In genomic region chr5:55758231-55758630, GRCh38 we compare ENCODE assay signal across 22 cellular contexts. TPM values are rescaled to one million over a fixed set of nuclear protein-coding genes. Genes with fewer than 3 reads are reported as not detected.
DNase-seq lines count a peak whose midpoint lies in the region; ATAC-seq, FAIRE-seq and TF ChIP-seq lines count a peak whose summit lies in the region.
"Had no signal": no experiment of that assay in that cellular context is flagged by ENCODE, and none has a peak within 500 bp of the region (broad histone marks: within the 10 kb centered on the region; RNA-seq: fewer than 3 reads in every experiment).

No MANE protein-coding gene starts in this region.

- no peak for FAIRE-seq in bronchial epithelial cell (lab: Jason Lieb, UNC)

- H3K27me3 Mint-ChIP-seq in activated naive CD4-positive, alpha-beta T cell treated with anti-CD3 and anti-CD28 coated beads for 36 hours (ENCODE audit: low read depth): peaks cover 3% of the 10 kb centered on the region
- H3K27me3 Mint-ChIP-seq in T-helper 2 cell treated with Interferon-gamma antibody and Interleukin-4, amounts not matched to agents 5 μg/mL and 100 μg/mL, for 36 hours (ENCODE audit: low read depth): no peaks in the 10 kb centered on the region

- no peak overlapping the region for H3K4me3 Mint-ChIP-seq in activated naive CD4-positive, alpha-beta T cell treated with anti-CD3 and anti-CD28 coated beads for 36 hours
- peak overlapping the region; percentile 59 for H3K4me3 Mint-ChIP-seq in T-helper 2 cell treated with Interferon-gamma antibody and Interleukin-4, amounts not matched to agents 5 μg/mL and 100 μg/mL, for 36 hours
- H3K4me3 Mint-ChIP-seq: CD14-positive monocyte had no signal

- peaks cover 9% of the 10 kb centered on the region for H3K4me1 Mint-ChIP-seq in activated naive CD4-positive, alpha-beta T cell treated with anti-CD3 and anti-CD28 coated beads for 36 hours (ENCODE audit: low read depth)
- H3K4me1 Mint-ChIP-seq in T-helper 2 cell treated with Interferon-gamma antibody and Interleukin-4, amounts not matched to agents 5 μg/mL and 100 μg/mL, for 36 hours (ENCODE audit: low read depth): peaks cover 29% of the 10 kb centered on the region
- H3K4me1 Mint-ChIP-seq: CD14-positive monocyte had no signal

- intact Hi-C loops in activated naive CD4-positive, alpha-beta T cell treated with anti-CD3 and anti-CD28 coated beads for 36 hours (cut with micrococcal nuclease): loop anchor here (1.0 kb wide), 1 partner anchor 13 kb away; no protein-coding TSS in a partner anchor

- H3K9me3 Mint-ChIP-seq in activated naive CD4-positive, alpha-beta T cell treated with anti-CD3 and anti-CD28 coated beads for 36 hours: no peaks in the 10 kb centered on the region
- peaks cover 8% of the 10 kb centered on the region for H3K9me3 Mint-ChIP-seq in T-helper 2 cell treated with Interferon-gamma antibody and Interleukin-4, amounts not matched to agents 5 μg/mL and 100 μg/mL, for 36 hours
- H3K9me3 Mint-ChIP-seq: CD14-positive monocyte had no signal

- H3K27me3 ChIP-seq in bronchial epithelial cell (ENCODE audit: control insufficient read depth, insufficient read depth, low read length): no peaks in the 10 kb centered on the region

- CTCF ChIA-PET in activated naive CD4-positive, alpha-beta T cell treated with anti-CD3 and anti-CD28 coated beads for 36 hours (lab: Charles Lee): no interaction called here

- peak; percentile 87 to 89 for ATAC-seq in activated CD4-positive, CD25-positive, alpha-beta regulatory T cell treated with anti-CD3 and anti-CD28 coated beads, Interleukin-2, amount 50 U/mL, for 24 hours
- ATAC-seq in HG03378 (IDR thresholded peaks at IDR 0.05; ENCODE audit: unreplicated experiment) (no peak), GM21381 (IDR thresholded peaks at IDR 0.05; ENCODE audit: unreplicated experiment) (no peak)

- H3K36me3 Mint-ChIP-seq in activated naive CD4-positive, alpha-beta T cell treated with anti-CD3 and anti-CD28 coated beads for 36 hours (ENCODE audit: low read depth): no peaks in the 10 kb centered on the region
- H3K36me3 Mint-ChIP-seq in T-helper 2 cell treated with Interferon-gamma antibody and Interleukin-4, amounts not matched to agents 5 μg/mL and 100 μg/mL, for 36 hours (ENCODE audit: low read depth): peaks cover 9% of the 10 kb centered on the region
- H3K36me3 Mint-ChIP-seq: CD14-positive monocyte had no signal

- no peaks in the 10 kb centered on the region for H3K36me3 ChIP-seq in bronchial epithelial cell (ENCODE audit: control insufficient read depth, insufficient read depth, low read length)

- no peak for TF ChIP-seq CTCF in bronchial epithelial cell (IDR thresholded peaks at IDR 0.05; ENCODE audit: insufficient read depth, low read length, severe bottlenecking)

- no peak for DNase-seq in activated CD4-positive, CD25-positive, alpha-beta regulatory T cell treated with anti-CD3 and anti-CD28 coated beads, Interleukin-2, amount 50 U/mL, for 72 hours
- no peak for DNase-seq in activated naive CD4-positive, alpha-beta T cell treated with anti-CD3 and anti-CD28 coated beads for 36 hours
- DNase-seq in activated naive CD4-positive, alpha-beta T cell treated with anti-CD3 and anti-CD28 coated beads, Interleukin-2, amount 50 U/mL, for 16 hours: no peak
- no peak for DNase-seq in T-helper 2 cell treated with Interferon-gamma antibody and Interleukin-4, amounts not matched to agents 5 μg/mL and 100 μg/mL, for 36 hours (ENCODE audit: low spot score)
- DNase-seq in bronchial epithelial cell (ENCODE audit: low read depth): peak; percentile 51
- DNase-seq: DMS 273 treated with DMSO at 0.1 percent for 48 hours, GDM1, H7, IMR-90, NCI-H1417 treated with DMSO at 0.1 percent for 48 hours, NCI-H187 treated with DMSO at 0.1 percent for 48 hours, NCI-H2227 treated with DMSO at 0.1 percent for 48 hours, NCI-H510A treated with DMSO at 0.1 percent for 48 hours, NCI-H774 had no signal

- peak overlapping the region; percentile 64 for H3K27ac Mint-ChIP-seq in activated naive CD4-positive, alpha-beta T cell treated with anti-CD3 and anti-CD28 coated beads for 36 hours
- peak overlapping the region; percentile 81 for H3K27ac Mint-ChIP-seq in T-helper 2 cell treated with Interferon-gamma antibody and Interleukin-4, amounts not matched to agents 5 μg/mL and 100 μg/mL, for 36 hours

- no peak overlapping the region for H3K4me3 ChIP-seq in bronchial epithelial cell (ENCODE audit: low read depth, low read length)

RNA-seq across cellular contexts. Expression of gene DDX4, which starts 20.4 kb away (rescaled TPM):
- under 1 TPM in 1 of 2 experiments, not detected in 1; 0.31 TPM for total RNA-seq in activated naive CD4-positive, alpha-beta T cell treated with anti-CD3 and anti-CD28 coated beads for 36 hours
- total RNA-seq in bronchial epithelial cell: under 0.01 TPM in 1 of 2 replicates, not detected in the other
- total RNA-seq: Daoy, H7, IMR-90, M059J, OCI-LY7, RPMI7951 had no signal

RNA-seq across cellular contexts. Expression of gene SLC38A9, which starts 46.1 kb away (rescaled TPM):
- 10 to 100 TPM in 1 of 2 experiments, 1 to 10 TPM in 1; 9.2 to 10.1 TPM for total RNA-seq in activated naive CD4-positive, alpha-beta T cell treated with anti-CD3 and anti-CD28 coated beads for 36 hours
- total RNA-seq in bronchial epithelial cell: 30.7 and 32.4 TPM in 2 replicates

Comparison
In these comparisons a context has a peak if more than half of its experiments do, and no peak if none do; other contexts are left out.
1. ATAC-seq: peak in activated CD4-positive, CD25-positive, alpha-beta regulatory T cell treated with anti-CD3 and anti-CD28 coated beads, Interleukin-2, amount 50 U/mL, for 24 hours (2 of 2); none in HG03378 (single experiment) and GM21381 (single experiment).